In genomic region chr4:166077782-166078181, GRCh38 we compare ENCODE assay signal across 22 cellular contexts.
"Had no signal": no experiment of that assay in that cellular context is flagged by ENCODE, and none has a peak within 500 bp of the region (broad histone marks: within the 10 kb centered on the region; RNA-seq: fewer than 3 reads in every experiment).

No MANE protein-coding gene starts in this region.

- H3K27me3 Mint-ChIP-seq: activated B cell treated with CpG ODN at 0.5 μM for 24 hours; activated CD4-positive, alpha-beta T cell treated with anti-CD3 and anti-CD28 coated beads, Interleukin-2, amount 10 ng/mL, durations not matched to agents 24 days and 14 days; activated CD8-positive, alpha-beta memory T cell treated with anti-CD3 and anti-CD28 coated beads, Interleukin-2, amount 10 ng/mL, durations not matched to agents 7 days and 5 days; activated naive CD4-positive, alpha-beta T cell treated with anti-CD3 and anti-CD28 coated beads, Interleukin-2, amount 50 U/mL, for 24 hours; activated T-cell treated with anti-CD3 and anti-CD28 coated beads, Interleukin-2, amount 50 U/mL, for 24 hours had no signal

- H3K9me3 Mint-ChIP-seq: activated CD4-positive, alpha-beta T cell treated with anti-CD3 and anti-CD28 coated beads, Interleukin-2, amount 10 ng/mL, durations not matched to agents 24 days and 14 days; activated naive CD4-positive, alpha-beta T cell treated with anti-CD3 and anti-CD28 coated beads, Interleukin-2, amount 50 U/mL, for 24 hours; activated T-helper 1 cell treated with anti-CD3 and anti-CD28 coated beads, Interleukin-12 subunit alpha, Interleukin-12 subunit beta, Interleukin-2, Interleukin-4 antibody, amounts not matched to agents 30 ng/mL and 10 ng/mL and 1 ng/mL, durations not matched to agents 14 hours and 24 hours and 36 hours; T-helper 1 cell treated with Interleukin-12 subunit alpha and Interleukin-12 subunit beta and Interleukin-4 antibody, amounts not matched to agents 30 μg/mL and 1 μg/mL, for 36 hours had no signal

- H2AFZ ChIP-seq: PC-9 had no signal

- ATAC-seq: activated CD8-positive, alpha-beta memory T cell treated with anti-CD3 and anti-CD28 coated beads, Interleukin-2, amount 10 ng/mL, durations not matched to agents 7 days and 5 days had no signal

- H3K4me3 ChIP-seq: PC-9 had no signal

- H3K9ac ChIP-seq: KMS-11 had no signal

- H3K4me2 ChIP-seq: KMS-11, PC-9 had no signal

- H3K4me1 Mint-ChIP-seq: activated B cell treated with CpG ODN at 0.5 μM for 24 hours; activated CD4-positive, alpha-beta T cell treated with anti-CD3 and anti-CD28 coated beads, Interleukin-2, amount 10 ng/mL, durations not matched to agents 24 days and 14 days; activated CD8-positive, alpha-beta memory T cell treated with anti-CD3 and anti-CD28 coated beads, Interleukin-2, amount 10 ng/mL, durations not matched to agents 7 days and 5 days; activated naive CD4-positive, alpha-beta T cell treated with anti-CD3 and anti-CD28 coated beads, Interleukin-2, amount 50 U/mL, for 24 hours had no signal

- DNase-seq: activated B cell treated with CpG ODN at 0.5 μM for 24 hours; activated CD4-positive, alpha-beta T cell treated with anti-CD3 and anti-CD28 coated beads for 1 hour; activated CD4-positive, alpha-beta T cell treated with anti-CD3 and anti-CD28 coated beads, Interleukin-2, amount 10 ng/mL, durations not matched to agents 24 days and 14 days; activated CD4-positive, alpha-beta T cell treated with anti-CD3 and anti-CD28 coated beads, Interleukin-2, amount 50 U/mL, for 48 hours; activated CD8-positive, alpha-beta memory T cell treated with anti-CD3 and anti-CD28 coated beads, Interleukin-2, amount 10 ng/mL, durations not matched to agents 7 days and 5 days; activated effector memory CD4-positive, alpha-beta T cell treated with Interleukin-2 at 50 U/mL for 16 hours; activated naive CD4-positive, alpha-beta T cell; activated T-cell treated with anti-CD3 and anti-CD28 coated beads, Interleukin-2, amount 50 U/mL, for 24 hours; aorta; central memory CD4-positive, alpha-beta T cell; NCI-H1092; NCI-H1417; NCI-H2029; NCI-H2171; NCI-H345; NCI-H510A; PC-9; SIG-M5 had no signal

- H3K27ac Mint-ChIP-seq: activated B cell treated with CpG ODN at 0.5 μM for 24 hours; activated CD4-positive, alpha-beta T cell treated with anti-CD3 and anti-CD28 coated beads, Interleukin-2, amount 10 ng/mL, durations not matched to agents 24 days and 14 days; activated CD8-positive, alpha-beta memory T cell treated with anti-CD3 and anti-CD28 coated beads, Interleukin-2, amount 10 ng/mL, durations not matched to agents 7 days and 5 days; activated naive CD4-positive, alpha-beta T cell treated with anti-CD3 and anti-CD28 coated beads, Interleukin-2, amount 50 U/mL, for 24 hours; activated T-cell treated with anti-CD3 and anti-CD28 coated beads, Interleukin-2, amount 50 U/mL, for 24 hours; activated T-helper 1 cell treated with anti-CD3 and anti-CD28 coated beads, Interleukin-12 subunit alpha, Interleukin-12 subunit beta, Interleukin-2, Interleukin-4 antibody, amounts not matched to agents 30 ng/mL and 10 ng/mL and 1 ng/mL, durations not matched to agents 14 hours and 24 hours and 36 hours; T-helper 1 cell treated with Interleukin-12 subunit alpha and Interleukin-12 subunit beta and Interleukin-4 antibody, amounts not matched to agents 30 μg/mL and 1 μg/mL, for 36 hours had no signal

- H3K4me3 Mint-ChIP-seq: activated B cell treated with CpG ODN at 0.5 μM for 24 hours; activated CD4-positive, alpha-beta T cell treated with anti-CD3 and anti-CD28 coated beads, Interleukin-2, amount 10 ng/mL, durations not matched to agents 24 days and 14 days; activated CD8-positive, alpha-beta memory T cell treated with anti-CD3 and anti-CD28 coated beads, Interleukin-2, amount 10 ng/mL, durations not matched to agents 7 days and 5 days; activated naive CD4-positive, alpha-beta T cell treated with anti-CD3 and anti-CD28 coated beads, Interleukin-2, amount 50 U/mL, for 24 hours; activated T-cell treated with anti-CD3 and anti-CD28 coated beads, Interleukin-2, amount 50 U/mL, for 24 hours; activated T-helper 1 cell treated with anti-CD3 and anti-CD28 coated beads, Interleukin-12 subunit alpha, Interleukin-12 subunit beta, Interleukin-2, Interleukin-4 antibody, amounts not matched to agents 30 ng/mL and 10 ng/mL and 1 ng/mL, durations not matched to agents 14 hours and 24 hours and 36 hours; T-helper 1 cell treated with Interleukin-12 subunit alpha and Interleukin-12 subunit beta and Interleukin-4 antibody, amounts not matched to agents 30 μg/mL and 1 μg/mL, for 36 hours had no signal

- H3K36me3 Mint-ChIP-seq: activated CD8-positive, alpha-beta memory T cell treated with anti-CD3 and anti-CD28 coated beads, Interleukin-2, amount 10 ng/mL, durations not matched to agents 7 days and 5 days; activated naive CD4-positive, alpha-beta T cell treated with anti-CD3 and anti-CD28 coated beads, Interleukin-2, amount 50 U/mL, for 24 hours had no signal

- H3K27ac ChIP-seq: KMS-11, PC-9 had no signal
